8 cellular contexts compared by ENCODE assay signal in genomic region chr10:127908106-127908957, GRCh38. TPM values are rescaled to one million over a fixed set of nuclear protein-coding genes. Genes with fewer than 3 reads are reported as not detected.
DNase-seq lines count a peak whose midpoint lies in the region; ATAC-seq, FAIRE-seq and TF ChIP-seq lines count a peak whose summit lies in the region.

No MANE protein-coding gene starts in this region.

- H3K4me1 ChIP-seq in left ventricle myocardium inferior (peaks cover 67% of the 10 kb centered on the region), muscle layer of duodenum (ENCODE audit: control insufficient read depth in 1 of 2, insufficient read depth in 2 of 2, low read length in 2 of 2) (peaks cover 0 to 23% of the 10 kb centered on the region in 2 donors), vagina (peaks cover 16% of the 10 kb centered on the region)

- H3K4me3 ChIP-seq in left ventricle myocardium inferior: peak overlapping the region; percentile 90
- no peak overlapping the region for H3K4me3 ChIP-seq in bronchial epithelial cell (ENCODE audit: low read depth, low read length)
- H3K4me3 ChIP-seq in muscle layer of duodenum (ENCODE audit: low read depth in 1 of 2, low read length in 2 of 2): peak overlapping the region; percentile 55 to 66
- peak overlapping the region; percentile 47 to 49 for H3K4me3 ChIP-seq in vagina

- ATAC-seq in left ventricle myocardium superior (no peak), GM18858 (IDR thresholded peaks at IDR 0.05; ENCODE audit: unreplicated experiment) (no peak)

- DNase-seq in left ventricle myocardium inferior (no peak), left ventricle myocardium superior (no peak), bronchial epithelial cell (ENCODE audit: low read depth) (peak; percentile 43), vagina (ENCODE audit: extremely low spot score in 2 of 2) (no peak), cortex of kidney (lab: John Stamatoyannopoulos, UW) (no peak)
- DNase-seq in activated effector memory CD4-positive, alpha-beta T cell treated with anti-CD3 and anti-CD28 coated beads, Interleukin-2, amount 50 U/mL, for 16 hours: no peak

- no peak for TF ChIP-seq CTCF in left ventricle myocardium inferior (IDR thresholded peaks at IDR 0.05; ENCODE audit: borderline replicate concordance)
- TF ChIP-seq CTCF in bronchial epithelial cell (IDR thresholded peaks at IDR 0.05; ENCODE audit: insufficient read depth, low read length, severe bottlenecking): no peak
- TF ChIP-seq CTCF in vagina (IDR thresholded peaks at IDR 0.05): no peak

- H3K27me3 ChIP-seq in left ventricle myocardium inferior (ENCODE audit: low read depth) (no peaks in the 10 kb centered on the region), bronchial epithelial cell (ENCODE audit: control insufficient read depth, insufficient read depth, low read length) (no peaks in the 10 kb centered on the region), muscle layer of duodenum (ENCODE audit: low read depth, low read length) (peaks cover 3% of the 10 kb centered on the region), vagina (no peaks in the 10 kb centered on the region)

- no peak for TF ChIP-seq POLR2A in vagina (IDR thresholded peaks at IDR 0.05)

- H3K9me3 ChIP-seq in left ventricle myocardium inferior (replicated peaks) (no peaks in the 10 kb centered on the region), muscle layer of duodenum (ENCODE audit: control insufficient read depth in 1 of 2, low read length in 2 of 2) (no peaks in the 10 kb centered on the region), vagina (no peaks in the 10 kb centered on the region)

- FAIRE-seq in bronchial epithelial cell (lab: Jason Lieb, UNC): peak; percentile 70

- intact Hi-C loops in left ventricle myocardium inferior (cut with micrococcal nuclease) (loop anchor here (10.0 kb wide), 1 partner anchor 156 kb away; no protein-coding TSS in a partner anchor), left ventricle myocardium superior (cut with micrococcal nuclease) (loop anchor here (5.0 to 10.0 kb wide), 2 partner anchors 104 to 166 kb away; no protein-coding TSS in a partner anchor), vagina (cut with DNase I) (no loop called here)

- H3K36me3 ChIP-seq in left ventricle myocardium inferior (no peaks in the 10 kb centered on the region), bronchial epithelial cell (ENCODE audit: control insufficient read depth, insufficient read depth, low read length) (no peaks in the 10 kb centered on the region), muscle layer of duodenum (ENCODE audit: control insufficient read depth in 1 of 2, insufficient read depth in 2 of 2, low read length in 2 of 2) (no peaks in the 10 kb centered on the region), vagina (no peaks in the 10 kb centered on the region)

- H3K27ac ChIP-seq in left ventricle myocardium inferior (replicated peaks) (peak overlapping the region; percentile 96), muscle layer of duodenum (ENCODE audit: low read length) (peak overlapping the region; percentile 65), vagina (no peak overlapping the region)

RNA-seq across cellular contexts. Expression of gene PTPRE, which starts 1.4 kb away (rescaled TPM):
- total RNA-seq in left ventricle myocardium inferior (13.8 TPM), left ventricle myocardium superior (15.1 TPM), bronchial epithelial cell (5.9 and 7.9 TPM in 2 replicates), vagina (77.6 TPM)

RNA-seq across cellular contexts. Expression of gene CLRN3, which starts 15.6 kb away (rescaled TPM):
- total RNA-seq in left ventricle myocardium inferior (not detected), left ventricle myocardium superior (not detected), bronchial epithelial cell (not detected in 2 replicates), vagina (not detected)
